ENCODE assay signal across 8 cellular contexts in the genomic region with DNA sequence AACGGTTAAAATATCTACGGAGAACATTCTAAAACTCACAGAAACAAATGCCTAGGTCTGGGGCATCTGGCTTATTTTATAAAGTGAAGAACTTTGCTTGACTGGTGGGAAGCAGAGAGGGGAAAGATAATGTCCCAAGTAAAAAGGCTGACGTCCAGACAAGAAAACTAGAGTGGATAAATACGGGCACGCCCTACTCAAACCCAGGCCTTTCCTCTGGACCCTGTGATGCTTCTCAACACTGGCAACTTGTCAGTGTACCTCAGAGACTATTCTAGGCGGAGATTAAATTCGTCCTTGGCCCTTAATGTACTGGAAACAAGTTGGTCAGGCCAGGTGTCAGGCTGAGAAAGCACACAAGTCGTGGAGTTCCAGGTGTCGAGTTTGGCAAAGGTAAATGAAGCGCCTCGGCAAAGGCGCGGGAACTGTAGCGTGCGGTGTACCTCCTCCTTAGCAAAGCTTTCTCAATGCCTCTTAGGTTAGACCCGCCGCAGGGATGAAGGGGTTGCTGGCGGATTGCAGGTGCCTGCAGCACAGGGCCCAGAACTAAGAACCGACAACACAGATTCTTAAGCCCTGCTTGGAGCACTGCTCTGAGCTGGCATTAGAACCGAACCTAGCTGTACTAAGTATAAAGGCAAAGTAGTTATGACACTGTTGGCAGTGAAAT. TPM values are rescaled to one million over a fixed set of nuclear protein-coding genes. Genes with fewer than 3 reads are reported as not detected.
DNase-seq lines count a peak whose midpoint lies in the region; ATAC-seq and TF ChIP-seq lines count a peak whose summit lies in the region.

No MANE protein-coding gene starts in this region.

- CTCF ChIA-PET in BJ (lab: Yijun Ruan, JAX) (interaction anchor here (0.7 to 4.9 kb wide), 26 partner anchors 8 to 236 kb away, joined by 3 to 35 read pairs (median 4); a partner anchor contains a TSS), T-cell (lab: Charles Lee) (interaction anchor here (0.6 to 2.1 kb wide), 15 partner anchors 11 to 1581 kb away, joined by 3 to 24 read pairs (median 4); a partner anchor contains a TSS)

- intact Hi-C loops in esophagus squamous epithelium (cut with DNase I) = no loop called here

- H3K4me3 ChIP-seq in BJ (ENCODE audit: low read depth, low read length) (peak overlapping the region; percentile 23), esophagus squamous epithelium (peak overlapping the region; percentile 58 to 94 (median 68))

- peaks cover 3% of the 10 kb centered on the region for H3K36me3 Mint-ChIP-seq in T-cell

- peak overlapping the region; percentile 81 to 91 (median 87) for H3K4me3 Mint-ChIP-seq in T-cell

- peaks cover 0 to 1% of the 10 kb centered on the region in 2 donors for H3K27me3 Mint-ChIP-seq in T-cell

- peaks cover under 1% of the 10 kb centered on the region for H3K36me3 ChIP-seq in BJ (ENCODE audit: control insufficient read depth, insufficient read depth, low read length)
- H3K36me3 ChIP-seq in esophagus squamous epithelium = peaks cover 0 to 1% (median 1%) of the 10 kb centered on the region in 3 donors

- 23 to 35% methylated on average over 8 to 20 of the region's 20 CpGs for WGBS in esophagus squamous epithelium, 2 donors

- DNase-seq in BJ (ENCODE audit: low read depth) (no peak), T-cell (peak in 2 of 34 experiments; percentile 20 to 26), esophagus squamous epithelium (lab: John Stamatoyannopoulos, UW) (no peak), omental fat pad (ENCODE audit: low spot score) (no peak), GM19240 (ENCODE audit: insufficient read length, low spot score) (no peak), NCI-H446 treated with DMSO at 0.1 percent for 48 hours (lab: John Stamatoyannopoulos, UW) (no peak)

- H3K27ac ChIP-seq in esophagus squamous epithelium = peak overlapping the region; percentile 97 to 100 (median 98)

- no peaks in the 10 kb centered on the region for H3K9me3 Mint-ChIP-seq in T-cell

- TF ChIP-seq CTCF in BJ (IDR thresholded peaks at IDR 0.05; ENCODE audit: insufficient read depth, low read depth, low read length) = no peak
- TF ChIP-seq CTCF in esophagus squamous epithelium (IDR thresholded peaks at IDR 0.05) = no peak
- TF ChIP-seq CTCF in omental fat pad (IDR thresholded peaks at IDR 0.05) = no peak

- no peaks in the 10 kb centered on the region for H3K27me3 ChIP-seq in BJ (ENCODE audit: control insufficient read depth, insufficient read depth, low read length)
- H3K27me3 ChIP-seq in esophagus squamous epithelium = no peaks in the 10 kb centered on the region

- peaks cover 29 to 81% (median 44%) of the 10 kb centered on the region in 3 donors for H3K4me1 ChIP-seq in esophagus squamous epithelium

- peak overlapping the region; percentile 99 to 100 for H3K27ac Mint-ChIP-seq in T-cell

- POLR2A ChIA-PET in BJ (lab: Charles Lee) = interaction anchor here (1.3 kb wide), 2 partner anchors 71 to 110 kb away, joined by 3 to 18 read pairs; a partner anchor contains a TSS
- POLR2A ChIA-PET in T-cell (lab: Charles Lee) = interaction anchor here in 1 of 2 donors (0.6 to 1.2 kb wide), 9 partner anchors 9 to 481 kb away, joined by 3 to 20 read pairs (median 6); a partner anchor contains a TSS

- no peaks in the 10 kb centered on the region for H3K9me3 ChIP-seq in esophagus squamous epithelium

- TF ChIP-seq POLR2A in esophagus squamous epithelium (IDR thresholded peaks at IDR 0.05) = no peak

- ATAC-seq in GM21526 (IDR thresholded peaks at IDR 0.05; ENCODE audit: low FRiP score, unreplicated experiment) (peak; percentile 3), T-cell (replicated peaks in 1 of 4) (peak in 3 of 4 experiments; percentile 0 to 1 (median 1)), omental fat pad (ENCODE audit: low FRiP score) (peak; percentile 6), HG03442 (IDR thresholded peaks at IDR 0.05; ENCODE audit: unreplicated experiment) (no peak)

- peaks cover 48 to 59% (median 54%) of the 10 kb centered on the region in 3 donors for H3K4me1 Mint-ChIP-seq in T-cell

RNA-seq across cellular contexts. Expression of a gene that starts 0.7 kb away (rescaled TPM):
- polyA plus RNA-seq in BJ (2011; rRNA removed) = 7.2 and 8.5 TPM in 2 replicates
- polyA minus RNA-seq in BJ (2011; rRNA and poly(A)+ RNA removed) = 9.7 and 11.0 TPM in 2 replicates
- total RNA-seq in T-cell = 10 to 100 TPM; 37.1 to 50.3 (median 39.2) TPM
- total RNA-seq in esophagus squamous epithelium = 10 to 100 TPM; 14.8 to 27.3 (median 20.4) TPM
- 10 to 100 TPM; 19.4 to 38.9 (median 24.3) TPM for total RNA-seq in omental fat pad

RNA-seq across cellular contexts. Expression of a gene that starts 18.9 kb away (rescaled TPM):
- 19.9 and 35.8 TPM in 2 replicates for polyA plus RNA-seq in BJ (2011; rRNA removed)
- polyA minus RNA-seq in BJ (2011; rRNA and poly(A)+ RNA removed) = 11.4 and 18.5 TPM in 2 replicates
- 10 to 100 TPM in 4 of 5 donors, 1 to 10 TPM in 1; 8.4 to 35.7 (median 26.7) TPM for total RNA-seq in T-cell
- 10 to 100 TPM; 16.4 to 30.9 (median 20.2) TPM for total RNA-seq in esophagus squamous epithelium
- 10 to 100 TPM; 15.9 to 51.5 (median 28.5) TPM for total RNA-seq in omental fat pad
